Comparison of ENCODE assay signal across 8 cellular contexts in genomic region chr5:113294341-113295110, GRCh38.
DNase-seq lines count a peak whose midpoint lies in the region; ATAC-seq, FAIRE-seq and TF ChIP-seq lines count a peak whose summit lies in the region.

No MANE protein-coding gene starts in this region.

- H3K36me3 Mint-ChIP-seq in activated naive CD8-positive, alpha-beta T cell treated with anti-CD3 and anti-CD28 coated beads for 36 hours, result no peaks in the 10 kb centered on the region

- in situ Hi-C loops in Caki2 (cut with HindIII; ENCODE audit: low pct_unique_long_range_greater_than_20kb, low sequenced_read_pairs), result no loop called here

- peaks cover 51% of the 10 kb centered on the region for H3K27me3 Mint-ChIP-seq in activated naive CD8-positive, alpha-beta T cell treated with anti-CD3 and anti-CD28 coated beads for 36 hours

- intact Hi-C loops in Right ventricle myocardium superior (cut with DNase I), result loop anchor here (5.0 kb wide), 1 partner anchor 77 kb away; no protein-coding TSS in a partner anchor
- intact Hi-C loops in pancreas (cut with DNase I), result loop anchor here in 1 of 3 donors (10.0 kb wide), 1 partner anchor 1270 kb away; no protein-coding TSS in a partner anchor

- peaks cover 0 to 5% (median 0%) of the 10 kb centered on the region in 3 donors for H3K4me1 ChIP-seq in pancreas
- no peaks in the 10 kb centered on the region for H3K4me1 ChIP-seq in thymus (ENCODE audit: control insufficient read depth, insufficient read depth, low read length)

- ATAC-seq in GM21381 (IDR thresholded peaks at IDR 0.05; ENCODE audit: unreplicated experiment) (peak; percentile 94), Right ventricle myocardium superior (ENCODE audit: poor library complexity) (peak; percentile 96), pancreas (peak; percentile 92 to 96 (median 95))

- H3K27me3 ChIP-seq in pancreas, result no peaks in the 10 kb centered on the region
- peaks cover 22% of the 10 kb centered on the region for H3K27me3 ChIP-seq in thymus (ENCODE audit: control insufficient read depth, insufficient read depth)

- H3K4me3 ChIP-seq in pancreas (peak overlapping the region; percentile 46 to 84 (median 62)), thymus (ENCODE audit: low read length) (peak overlapping the region; percentile 57)

- H3K4me3 Mint-ChIP-seq in activated naive CD8-positive, alpha-beta T cell treated with anti-CD3 and anti-CD28 coated beads for 36 hours, result peak overlapping the region; percentile 87

- H3K36me3 ChIP-seq in pancreas (no peaks in the 10 kb centered on the region), thymus (ENCODE audit: control insufficient read depth, insufficient read depth) (no peaks in the 10 kb centered on the region)

- peak; percentile 51 for DNase-seq in Caki2 (ENCODE audit: low read depth)
- DNase-seq in HTR-8/SVneo (ENCODE audit: insufficient read length, low spot score), result peak; percentile 74
- peak; percentile 63 for DNase-seq in SKM-1 treated with dmso at 0.1 percent for 144 hours (lab: John Stamatoyannopoulos, UW; ENCODE audit: unreplicated experiment)
- peak; percentile 80 for DNase-seq in activated naive CD8-positive, alpha-beta T cell treated with anti-CD3 and anti-CD28 coated beads for 36 hours
- peak; percentile 94 for DNase-seq in Right ventricle myocardium superior
- DNase-seq in pancreas, result peak; percentile 76 to 88 (median 80)

- no peaks in the 10 kb centered on the region for H3K9me3 Mint-ChIP-seq in activated naive CD8-positive, alpha-beta T cell treated with anti-CD3 and anti-CD28 coated beads for 36 hours

- WGBS in pancreas, 2 donors, result 0 to 1% methylated on average over 54 to 59 of the region's 59 CpGs
- WGBS in thymus, result under 1% methylated on average over 59 of the region's 59 CpGs

- H3K27ac ChIP-seq in pancreas (peak overlapping the region in 3 of 4 donors; percentile 76 to 78 (median 77)), thymus (ENCODE audit: low read depth) (peak overlapping the region; percentile 31)

- no peak for TF ChIP-seq CTCF in pancreas (IDR thresholded peaks at IDR 0.05)

- H3K27ac Mint-ChIP-seq in activated naive CD8-positive, alpha-beta T cell treated with anti-CD3 and anti-CD28 coated beads for 36 hours, result peak overlapping the region; percentile 30

- FAIRE-seq in HTR-8/SVneo (lab: Jason Lieb, UNC), result no peak
- no peak for FAIRE-seq in pancreas (lab: Jason Lieb, UNC)

- H3K9me3 ChIP-seq in pancreas, result no peaks in the 10 kb centered on the region
- H3K9me3 ChIP-seq in thymus (ENCODE audit: control insufficient read depth), result no peaks in the 10 kb centered on the region

- peaks cover 13% of the 10 kb centered on the region for H3K4me1 Mint-ChIP-seq in activated naive CD8-positive, alpha-beta T cell treated with anti-CD3 and anti-CD28 coated beads for 36 hours

Comparison
In these comparisons a context has a peak if more than half of its experiments do, and no peak if none do; other contexts are left out.
1. Peak in every context shown above with its lines: DNase-seq, ATAC-seq, H3K4me3 ChIP-seq and H3K27ac ChIP-seq.